12 cellular contexts compared by ENCODE assay signal in the genomic region with DNA sequence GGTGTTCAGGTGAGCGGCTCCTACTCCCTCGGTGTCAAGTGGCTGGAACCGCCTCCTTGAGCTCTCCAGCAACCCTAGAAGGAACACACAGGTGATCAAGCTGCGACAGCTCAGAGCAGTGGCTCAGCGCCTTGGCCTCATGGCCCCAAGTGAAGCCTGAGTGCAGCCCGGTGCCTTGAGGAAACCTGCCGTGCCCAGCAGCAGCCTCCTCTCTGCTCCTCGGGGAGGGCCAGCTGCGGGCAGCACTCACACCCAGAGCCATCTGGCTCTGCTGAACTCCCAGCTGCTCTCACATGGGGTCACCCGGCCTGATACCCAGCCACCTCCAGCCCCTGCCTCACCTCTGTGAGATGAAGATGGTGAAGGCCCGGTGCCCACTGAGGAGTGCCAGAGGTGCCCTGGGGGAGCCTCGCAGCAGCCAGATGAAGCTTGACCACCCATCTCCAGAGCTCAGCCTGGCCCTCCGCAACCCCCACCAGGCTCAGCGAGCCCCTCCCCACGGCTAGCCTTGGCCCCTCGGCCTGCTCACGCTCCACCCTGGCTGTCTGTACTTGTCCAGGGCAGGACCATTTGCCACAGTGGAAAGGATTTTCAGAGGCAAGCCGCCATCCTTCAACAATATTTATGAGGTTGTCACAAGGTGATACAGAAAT.
"Had no signal": no experiment of that assay in that cellular context is flagged by ENCODE, and none has a peak within 500 bp of the region (broad histone marks: within the 10 kb centered on the region; RNA-seq: fewer than 3 reads in every experiment).

No MANE protein-coding gene starts in this region.

- DNase-seq: activated CD4-positive, alpha-beta T cell treated with anti-CD3 and anti-CD28 coated beads, Interleukin-2, amount 10 ng/mL, durations not matched to agents 7 days and 5 days; activated gamma-delta T cell treated with Interleukin-2 at 50 U/mL for 16 hours; activated T-cell treated with anti-CD3 and anti-CD28 coated beads, Interleukin-2, amount 50 U/mL, for 24 hours; amygdala; kidney glomerular epithelial cell; mesendoderm; stimulated activated CD4-positive, alpha-beta T cell treated with anti-CD3 and anti-CD28 coated beads, Interleukin-1b, Interleukin-23, amount 100 ng/mL, for 48 hours had no signal

- H3K4me3 Mint-ChIP-seq: activated CD4-positive, alpha-beta T cell treated with anti-CD3 and anti-CD28 coated beads, Interleukin-2, amount 10 ng/mL, durations not matched to agents 7 days and 5 days; activated naive CD8-positive, alpha-beta T cell; activated T-cell treated with anti-CD3 and anti-CD28 coated beads, Interleukin-2, amount 50 U/mL, for 24 hours; brain; nephron; T-helper 2 cell treated with Interferon-gamma antibody and Interleukin-4, amounts not matched to agents 5 μg/mL and 100 μg/mL, for 36 hours had no signal

- H3K9me3 Mint-ChIP-seq: activated CD4-positive, alpha-beta T cell treated with anti-CD3 and anti-CD28 coated beads, Interleukin-2, amount 10 ng/mL, durations not matched to agents 7 days and 5 days; activated T-cell treated with anti-CD3 and anti-CD28 coated beads, Interleukin-2, amount 50 U/mL, for 24 hours; brain; nephron; T-helper 2 cell treated with Interferon-gamma antibody and Interleukin-4, amounts not matched to agents 5 μg/mL and 100 μg/mL, for 36 hours had no signal

- H3K4me1 Mint-ChIP-seq: activated CD4-positive, alpha-beta T cell treated with anti-CD3 and anti-CD28 coated beads, Interleukin-2, amount 10 ng/mL, durations not matched to agents 7 days and 5 days; nephron had no signal

- H3K27ac ChIP-seq: hepatocyte had no signal

- H3K27me3 Mint-ChIP-seq: activated CD4-positive, alpha-beta T cell treated with anti-CD3 and anti-CD28 coated beads, Interleukin-2, amount 10 ng/mL, durations not matched to agents 7 days and 5 days had no signal

- H3K36me3 Mint-ChIP-seq: activated naive CD8-positive, alpha-beta T cell; brain had no signal

- H3K4me2 ChIP-seq: hepatocyte had no signal

- H3K27ac Mint-ChIP-seq: activated CD4-positive, alpha-beta T cell treated with anti-CD3 and anti-CD28 coated beads, Interleukin-2, amount 10 ng/mL, durations not matched to agents 7 days and 5 days; activated naive CD8-positive, alpha-beta T cell; activated T-cell treated with anti-CD3 and anti-CD28 coated beads, Interleukin-2, amount 50 U/mL, for 24 hours; nephron; T-helper 2 cell treated with Interferon-gamma antibody and Interleukin-4, amounts not matched to agents 5 μg/mL and 100 μg/mL, for 36 hours had no signal

- H3K27me3 ChIP-seq: hepatocyte had no signal

- H3K4me3 ChIP-seq: hepatocyte had no signal
